8 cellular contexts compared by ENCODE assay signal in genomic region chr19:58498316-58499020, GRCh38. TPM values are rescaled to one million over a fixed set of nuclear protein-coding genes. Genes with fewer than 3 reads are reported as not detected.
A peak's percentile ranks its signal among the peaks of the same experiment; 100 is the strongest.
DNase-seq lines count a peak whose midpoint lies in the region; ATAC-seq, FAIRE-seq and TF ChIP-seq lines count a peak whose summit lies in the region.

No MANE protein-coding gene starts in this region.

- TF ChIP-seq POLR2A in HepG2 (IDR thresholded peaks at IDR 0.05; ENCODE audit: insufficient read depth in 1 of 2, low read depth in 2 of 2, low read length in 2 of 2) (no peak; a peak in 1 of 4 replicates), upper lobe of left lung (IDR thresholded peaks at IDR 0.05) (no peak)

- H3K4me3 ChIP-seq in astrocyte of the cerebellum (ENCODE audit: low read depth, low read length) (peak overlapping the region; percentile 58), HepG2 (replicated peaks in 1 of 3; ENCODE audit: insufficient read depth in 1 of 3, low read depth in 2 of 3, low read length in 3 of 3) (peak overlapping the region; percentile 58 to 87 (median 74)), upper lobe of left lung (peak overlapping the region; percentile 29 to 73 (median 62))

- H3K27ac ChIP-seq in HepG2 (ENCODE audit: extremely low read length, insufficient read depth, low read length) (peak overlapping the region; percentile 46), upper lobe of left lung (peak overlapping the region; percentile 42 to 90 (median 81))

- in situ Hi-C loops in astrocyte of the cerebellum (cut with HindIII; ENCODE audit: low sequenced_read_pairs), result no loop called here
- in situ Hi-C loops in HepG2 (cut with HindIII; ENCODE audit: extremely low pct_ligation_motif_present, low pct_unique_long_range_greater_than_20kb), result no loop called here

- TF ChIP-seq EP300 in HepG2 (IDR thresholded peaks at IDR 0.05; ENCODE audit: low read depth in 2 of 2, low read length in 2 of 2) (no peak), HepG2 (CRISPR knock-in tag; IDR thresholded peaks at IDR 0.05; ENCODE audit: borderline replicate concordance) (no peak), upper lobe of left lung (IDR thresholded peaks at IDR 0.05) (no peak)

- H3K9me3 Mint-ChIP-seq in activated T-cell treated with anti-CD3 and anti-CD28 coated beads, Interleukin-2, amount 50 U/mL, for 72 hours, result peaks cover 2 to 10% of the 10 kb centered on the region in 2 donors

- peaks cover 17% of the 10 kb centered on the region for H3K79me2 ChIP-seq in HepG2 (ENCODE audit: insufficient read depth, low read length)

- no peaks in the 10 kb centered on the region for H4K20me1 ChIP-seq in HepG2 (ENCODE audit: insufficient read depth, low read length)

- FAIRE-seq in HepG2 (lab: Jason Lieb, UNC), result no peak

- DNase-seq in activated T-cell treated with anti-CD3 and anti-CD28 coated beads, Interleukin-2, amount 50 U/mL, for 72 hours, result no peak
- DNase-seq in activated T-cell treated with anti-CD3 and anti-CD28 coated beads, Interleukin-2, amount 50 U/mL, for 48 hours, result no peak
- DNase-seq in astrocyte of the cerebellum (ENCODE audit: low read depth), result no peak
- DNase-seq in HepG2 (ENCODE audit: low spot score), result no peak
- DNase-seq in upper lobe of left lung, result no peak
- DNase-seq in superior temporal gyrus (ENCODE audit: extremely low spot score), result no peak
- no peak for DNase-seq in activated CD4-positive, alpha-beta T cell treated with anti-CD3 and anti-CD28 coated beads, Interleukin-2, amount 50 U/mL, for 48 hours

- peaks cover 37% of the 10 kb centered on the region for H3K4me1 ChIP-seq in HepG2 (ENCODE audit: insufficient read depth, low read length)
- peaks cover 18 to 27% (median 21%) of the 10 kb centered on the region in 4 donors for H3K4me1 ChIP-seq in upper lobe of left lung

- H3K4me3 Mint-ChIP-seq in activated T-cell treated with anti-CD3 and anti-CD28 coated beads, Interleukin-2, amount 50 U/mL, for 72 hours, result peak overlapping the region; percentile 79 to 100

- H3K27me3 ChIP-seq in HepG2 (ENCODE audit: control insufficient read depth in 1 of 2, insufficient read depth in 2 of 2, low read length in 2 of 2) (no peaks in the 10 kb centered on the region; a peak in 1 of 5 replicates), upper lobe of left lung (no peaks in the 10 kb centered on the region)

- intact Hi-C loops in HepG2 (cut with micrococcal nuclease; ENCODE audit: unreplicated experiment), result loop anchor here (2.0 kb wide), 1 partner anchor 20 kb away; the partner anchor contains the start of gene ZBTB45

- no peaks in the 10 kb centered on the region for H3K9me3 ChIP-seq in HepG2 (ENCODE audit: low read length)
- H3K9me3 ChIP-seq in upper lobe of left lung, result no peaks in the 10 kb centered on the region

- POLR2A ChIA-PET in HepG2 (lab: Yijun Ruan, JAX), result interaction anchor here (1.2 to 3.6 kb wide), 5 partner anchors 13 to 136 kb away, joined by 3 to 44 read pairs (median 6); partner anchors contain the start of genes RPS5, SLC27A5, ZBTB45 and ZNF497

- peak overlapping the region; percentile 70 for H3K9ac ChIP-seq in HepG2 (ENCODE audit: insufficient read depth, low read depth, low read length)

- peaks cover 3 to 7% of the 10 kb centered on the region in 2 donors for H3K36me3 Mint-ChIP-seq in activated T-cell treated with anti-CD3 and anti-CD28 coated beads, Interleukin-2, amount 50 U/mL, for 72 hours (ENCODE audit: insufficient read depth in 2 of 2)

- H3K4me2 ChIP-seq in HepG2 (ENCODE audit: low read depth, low read length), result peak overlapping the region; percentile 81

- ATAC-seq in activated T-cell treated with anti-CD3 and anti-CD28 coated beads, Interleukin-2, amount 50 U/mL, for 72 hours (replicated peaks in 1 of 2), result no peak
- ATAC-seq in HepG2 (peak; percentile 16), upper lobe of left lung (ENCODE audit: low FRiP score in 2 of 2) (peak in 1 of 2 donors; percentile 1), HG02623 (IDR thresholded peaks at IDR 0.05; ENCODE audit: unreplicated experiment) (no peak)

- TF ChIP-seq CTCF in astrocyte of the cerebellum (IDR thresholded peaks at IDR 0.05; ENCODE audit: low read depth, low read length, missing control alignments), result no peak
- TF ChIP-seq CTCF in HepG2 (CRISPR knock-in tag; IDR thresholded peaks at IDR 0.05), result no peak; the same call in 1 of the 2 replicates
- TF ChIP-seq CTCF in upper lobe of left lung (IDR thresholded peaks at IDR 0.05), result no peak

- TSS peak; percentile 79 for BruUV-seq in HepG2 (replicated peaks; lab: Mats Ljungman, UMichigan)

- no peaks in the 10 kb centered on the region for H3K27me3 Mint-ChIP-seq in activated T-cell treated with anti-CD3 and anti-CD28 coated beads, Interleukin-2, amount 50 U/mL, for 72 hours (ENCODE audit: low read depth)

- no peak overlapping the region for H3K27ac Mint-ChIP-seq in activated T-cell treated with anti-CD3 and anti-CD28 coated beads, Interleukin-2, amount 50 U/mL, for 72 hours

- WGBS in HepG2 (ENCODE audit: low lambda C conversion rate), result 43% methylated on average over 11 of the region's 22 CpGs
- WGBS in upper lobe of left lung, 2 donors, result 65 to 78% methylated on average over 9 to 22 of the region's 22 CpGs

- no peak for TF ChIP-seq RAD21 in HepG2 (CRISPR knock-in tag; IDR thresholded peaks at IDR 0.05)

- H3K36me3 ChIP-seq in HepG2 (replicated peaks in 1 of 2; ENCODE audit: control insufficient read depth in 1 of 2, insufficient read depth in 2 of 2, low read length in 2 of 2) (no peaks in the 10 kb centered on the region), upper lobe of left lung (no peaks in the 10 kb centered on the region)

- no peak overlapping the region for H2AFZ ChIP-seq in HepG2 (ENCODE audit: low read length)

- H3K4me1 Mint-ChIP-seq in activated T-cell treated with anti-CD3 and anti-CD28 coated beads, Interleukin-2, amount 50 U/mL, for 72 hours (ENCODE audit: low read depth), result peaks cover 27% of the 10 kb centered on the region

- CTCF ChIA-PET in HepG2 (lab: Yijun Ruan, JAX; ENCODE audit: low intra/inter-chr PET ratio, low total read pairs), result no interaction called here

RNA-seq across cellular contexts. Expression of gene SLC27A5, which starts 13.3 kb away (rescaled TPM):
- total RNA-seq in activated T-cell treated with anti-CD3 and anti-CD28 coated beads, Interleukin-2, amount 50 U/mL, for 72 hours, result 10 to 100 TPM; 12.8 to 17.7 TPM
- total RNA-seq in HepG2 (2016; rRNA removed; fragmentation: Illumina TruSeq; extraction: Trizol), result 40.2 and 41.2 TPM in 2 replicates
- total RNA-seq in HepG2 (2016; cell fraction: cytosol; rRNA removed; fragmentation: Illumina TruSeq; extraction: Trizol; ENCODE audit: low read depth), result 49.0 and 49.9 TPM in 2 replicates
- total RNA-seq in HepG2 (2016; cell fraction: insoluble cytoplasmic fraction; rRNA removed; fragmentation: Illumina TruSeq; extraction: Trizol), result 39.8 and 42.2 TPM in 2 replicates
- total RNA-seq in HepG2 (2016; cell fraction: membrane; rRNA removed; fragmentation: Illumina TruSeq; extraction: Trizol), result 59.4 and 64.1 TPM in 2 replicates
- 18.8 and 20.1 TPM in 2 replicates for total RNA-seq in HepG2 (2016; cell fraction: nucleus; rRNA removed; fragmentation: Illumina TruSeq; extraction: Trizol)
- 30.3 and 36.5 TPM in 2 replicates for polyA plus RNA-seq in HepG2 (2011; rRNA removed)
- 39.8 and 55.5 TPM in 2 replicates for polyA plus RNA-seq in HepG2 (2011; cell fraction: cytosol; rRNA removed)
- polyA plus RNA-seq in HepG2 (2011; cell fraction: nucleus; rRNA removed), result 39.1 and 43.9 TPM in 2 replicates
- 25.9 and 32.1 TPM in 2 replicates for polyA plus RNA-seq in HepG2 (2012)
- polyA plus RNA-seq in HepG2 (2016; cell fraction: cytosol; fragmentation: Illumina TruSeq; extraction: Trizol; ENCODE audit: low read depth), result 47.2 and 55.8 TPM in 2 replicates
- 36.1 and 36.3 TPM in 2 replicates for polyA plus RNA-seq in HepG2 (2016; cell fraction: insoluble cytoplasmic fraction; fragmentation: Illumina TruSeq; extraction: Trizol; ENCODE audit: low read depth)
- 47.0 and 55.2 TPM in 2 replicates for polyA plus RNA-seq in HepG2 (2016; cell fraction: membrane; fragmentation: Illumina TruSeq; extraction: Trizol; ENCODE audit: low read depth)
- 21.2 and 23.9 TPM in 2 replicates for polyA plus RNA-seq in HepG2 (2016; cell fraction: nucleus; fragmentation: Illumina TruSeq; extraction: Trizol; ENCODE audit: insufficient read depth, low read depth)
- polyA minus RNA-seq in HepG2 (2011; rRNA and poly(A)+ RNA removed; ENCODE audit: low replicate concordance), result 66.1 and 97.3 TPM in 2 replicates
- polyA minus RNA-seq in HepG2 (2011; cell fraction: cytosol; rRNA and poly(A)+ RNA removed), result 7.8 and 9.5 TPM in 2 replicates
- polyA minus RNA-seq in HepG2 (2011; cell fraction: nucleus; rRNA and poly(A)+ RNA removed), result 18.9 and 20.1 TPM in 2 replicates
- 10 to 100 TPM in 1 of 6 donors, 1 to 10 TPM in 5; 1.6 to 12.2 (median 6.9) TPM for total RNA-seq in upper lobe of left lung

RNA-seq across cellular contexts. Expression of gene ZBTB45, which starts 21.1 kb away (rescaled TPM):
- total RNA-seq in activated T-cell treated with anti-CD3 and anti-CD28 coated beads, Interleukin-2, amount 50 U/mL, for 72 hours, result 10 to 100 TPM; 10.8 to 12.1 TPM
- total RNA-seq in HepG2 (2016; rRNA removed; fragmentation: Illumina TruSeq; extraction: Trizol) (2.0 and 3.7 TPM in 2 replicates), upper lobe of left lung (10 to 100 TPM; 11.9 to 19.7 (median 15.0) TPM)
- total RNA-seq in HepG2 (2016; cell fraction: cytosol; rRNA removed; fragmentation: Illumina TruSeq; extraction: Trizol; ENCODE audit: low read depth), result 1.0 and 1.1 TPM in 2 replicates
- 1.9 and 3.8 TPM in 2 replicates for total RNA-seq in HepG2 (2016; cell fraction: insoluble cytoplasmic fraction; rRNA removed; fragmentation: Illumina TruSeq; extraction: Trizol)
- 2.8 TPM in 2 replicates for total RNA-seq in HepG2 (2016; cell fraction: membrane; rRNA removed; fragmentation: Illumina TruSeq; extraction: Trizol)
- 2.7 and 3.4 TPM in 2 replicates for total RNA-seq in HepG2 (2016; cell fraction: nucleus; rRNA removed; fragmentation: Illumina TruSeq; extraction: Trizol)
- 3.0 and 3.2 TPM in 2 replicates for polyA plus RNA-seq in HepG2 (2011; rRNA removed)
- polyA plus RNA-seq in HepG2 (2011; cell fraction: cytosol; rRNA removed), result 1.7 and 2.6 TPM in 2 replicates
- 10.2 and 12.2 TPM in 2 replicates for polyA plus RNA-seq in HepG2 (2011; cell fraction: nucleus; rRNA removed)
- polyA plus RNA-seq in HepG2 (2012), result 2.7 and 4.2 TPM in 2 replicates
- 0.78 and 0.83 TPM in 2 replicates for polyA plus RNA-seq in HepG2 (2016; cell fraction: cytosol; fragmentation: Illumina TruSeq; extraction: Trizol; ENCODE audit: low read depth)
- polyA plus RNA-seq in HepG2 (2016; cell fraction: insoluble cytoplasmic fraction; fragmentation: Illumina TruSeq; extraction: Trizol; ENCODE audit: low read depth), result 3.5 and 3.8 TPM in 2 replicates
- polyA plus RNA-seq in HepG2 (2016; cell fraction: membrane; fragmentation: Illumina TruSeq; extraction: Trizol; ENCODE audit: low read depth), result 2.0 and 2.4 TPM in 2 replicates
- 6.2 and 6.8 TPM in 2 replicates for polyA plus RNA-seq in HepG2 (2016; cell fraction: nucleus; fragmentation: Illumina TruSeq; extraction: Trizol; ENCODE audit: insufficient read depth, low read depth)
- polyA minus RNA-seq in HepG2 (2011; rRNA and poly(A)+ RNA removed; ENCODE audit: low replicate concordance), result 6.6 and 8.8 TPM in 2 replicates
- 2.9 and 3.8 TPM in 2 replicates for polyA minus RNA-seq in HepG2 (2011; cell fraction: cytosol; rRNA and poly(A)+ RNA removed)
- polyA minus RNA-seq in HepG2 (2011; cell fraction: nucleus; rRNA and poly(A)+ RNA removed), result 7.0 and 7.3 TPM in 2 replicates

RNA-seq across cellular contexts. Expression of gene ZNF446, which starts 22.3 kb away (rescaled TPM):
- 1 to 10 TPM; 8.5 TPM for total RNA-seq in activated T-cell treated with anti-CD3 and anti-CD28 coated beads, Interleukin-2, amount 50 U/mL, for 72 hours
- total RNA-seq in HepG2 (2016; rRNA removed; fragmentation: Illumina TruSeq; extraction: Trizol) (2.5 and 3.6 TPM in 2 replicates), upper lobe of left lung (10 to 100 TPM; 10.1 to 30.4 (median 14.4) TPM)
- 0.81 and 0.97 TPM in 2 replicates for total RNA-seq in HepG2 (2016; cell fraction: cytosol; rRNA removed; fragmentation: Illumina TruSeq; extraction: Trizol; ENCODE audit: low read depth)
- 2.5 and 3.8 TPM in 2 replicates for total RNA-seq in HepG2 (2016; cell fraction: insoluble cytoplasmic fraction; rRNA removed; fragmentation: Illumina TruSeq; extraction: Trizol)
- total RNA-seq in HepG2 (2016; cell fraction: membrane; rRNA removed; fragmentation: Illumina TruSeq; extraction: Trizol), result 2.1 and 2.7 TPM in 2 replicates
- total RNA-seq in HepG2 (2016; cell fraction: nucleus; rRNA removed; fragmentation: Illumina TruSeq; extraction: Trizol), result 3.2 and 3.9 TPM in 2 replicates
- 3.0 and 3.8 TPM in 2 replicates for polyA plus RNA-seq in HepG2 (2011; rRNA removed)
- polyA plus RNA-seq in HepG2 (2011; cell fraction: cytosol; rRNA removed), result 1.6 and 3.9 TPM in 2 replicates
- 9.0 and 9.4 TPM in 2 replicates for polyA plus RNA-seq in HepG2 (2011; cell fraction: nucleus; rRNA removed)
- 2.8 and 3.6 TPM in 2 replicates for polyA plus RNA-seq in HepG2 (2012)
- 0.83 and 0.97 TPM in 2 replicates for polyA plus RNA-seq in HepG2 (2016; cell fraction: cytosol; fragmentation: Illumina TruSeq; extraction: Trizol; ENCODE audit: low read depth)
- 2.7 and 3.2 TPM in 2 replicates for polyA plus RNA-seq in HepG2 (2016; cell fraction: insoluble cytoplasmic fraction; fragmentation: Illumina TruSeq; extraction: Trizol; ENCODE audit: low read depth)
- 1.7 TPM in 2 replicates for polyA plus RNA-seq in HepG2 (2016; cell fraction: membrane; fragmentation: Illumina TruSeq; extraction: Trizol; ENCODE audit: low read depth)
- 5.3 and 7.0 TPM in 2 replicates for polyA plus RNA-seq in HepG2 (2016; cell fraction: nucleus; fragmentation: Illumina TruSeq; extraction: Trizol; ENCODE audit: insufficient read depth, low read depth)
- 6.2 and 6.7 TPM in 2 replicates for polyA minus RNA-seq in HepG2 (2011; rRNA and poly(A)+ RNA removed; ENCODE audit: low replicate concordance)
- polyA minus RNA-seq in HepG2 (2011; cell fraction: cytosol; rRNA and poly(A)+ RNA removed), result 1.2 and 2.2 TPM in 2 replicates
- 5.5 and 6.0 TPM in 2 replicates for polyA minus RNA-seq in HepG2 (2011; cell fraction: nucleus; rRNA and poly(A)+ RNA removed)

RNA-seq across cellular contexts. Expression of gene ZNF324, which starts 31.6 kb away (rescaled TPM):
- total RNA-seq in activated T-cell treated with anti-CD3 and anti-CD28 coated beads, Interleukin-2, amount 50 U/mL, for 72 hours, result 1 to 10 TPM; 8.2 to 8.4 TPM
- total RNA-seq in HepG2 (2016; rRNA removed; fragmentation: Illumina TruSeq; extraction: Trizol) (4.0 and 4.7 TPM in 2 replicates), upper lobe of left lung (10 to 100 TPM; 10.8 to 39.8 (median 18.0) TPM)
- 0.30 and 1.2 TPM in 2 replicates for total RNA-seq in HepG2 (2016; cell fraction: cytosol; rRNA removed; fragmentation: Illumina TruSeq; extraction: Trizol; ENCODE audit: low read depth)
- total RNA-seq in HepG2 (2016; cell fraction: insoluble cytoplasmic fraction; rRNA removed; fragmentation: Illumina TruSeq; extraction: Trizol), result 4.0 and 5.4 TPM in 2 replicates
- total RNA-seq in HepG2 (2016; cell fraction: membrane; rRNA removed; fragmentation: Illumina TruSeq; extraction: Trizol), result 1.7 and 1.8 TPM in 2 replicates
- total RNA-seq in HepG2 (2016; cell fraction: nucleus; rRNA removed; fragmentation: Illumina TruSeq; extraction: Trizol), result 4.7 and 6.2 TPM in 2 replicates
- polyA plus RNA-seq in HepG2 (2011; rRNA removed), result 1.1 and 1.6 TPM in 2 replicates
- 1.5 and 1.6 TPM in 2 replicates for polyA plus RNA-seq in HepG2 (2011; cell fraction: cytosol; rRNA removed)
- polyA plus RNA-seq in HepG2 (2011; cell fraction: nucleus; rRNA removed), result 6.4 TPM in 2 replicates
- polyA plus RNA-seq in HepG2 (2012), result 1.8 and 2.3 TPM in 2 replicates
- 0.07 and 0.16 TPM in 2 replicates for polyA plus RNA-seq in HepG2 (2016; cell fraction: cytosol; fragmentation: Illumina TruSeq; extraction: Trizol; ENCODE audit: low read depth)
- 2.1 and 2.5 TPM in 2 replicates for polyA plus RNA-seq in HepG2 (2016; cell fraction: insoluble cytoplasmic fraction; fragmentation: Illumina TruSeq; extraction: Trizol; ENCODE audit: low read depth)
- 0.45 and 0.47 TPM in 2 replicates for polyA plus RNA-seq in HepG2 (2016; cell fraction: membrane; fragmentation: Illumina TruSeq; extraction: Trizol; ENCODE audit: low read depth)
- polyA plus RNA-seq in HepG2 (2016; cell fraction: nucleus; fragmentation: Illumina TruSeq; extraction: Trizol; ENCODE audit: insufficient read depth, low read depth), result 3.4 and 3.6 TPM in 2 replicates
- 10.2 and 18.5 TPM in 2 replicates for polyA minus RNA-seq in HepG2 (2011; rRNA and poly(A)+ RNA removed; ENCODE audit: low replicate concordance)
- 1.9 and 2.6 TPM in 2 replicates for polyA minus RNA-seq in HepG2 (2011; cell fraction: cytosol; rRNA and poly(A)+ RNA removed)
- 10.4 and 13.9 TPM in 2 replicates for polyA minus RNA-seq in HepG2 (2011; cell fraction: nucleus; rRNA and poly(A)+ RNA removed)

RNA-seq across cellular contexts. Expression of gene TRIM28, which starts 45.4 kb away (rescaled TPM):
- total RNA-seq in activated T-cell treated with anti-CD3 and anti-CD28 coated beads, Interleukin-2, amount 50 U/mL, for 72 hours, result 100 to 1,000 TPM; 351 to 473 TPM
- total RNA-seq in HepG2 (2016; rRNA removed; fragmentation: Illumina TruSeq; extraction: Trizol), result 302 and 361 TPM in 2 replicates
- 29.3 and 34.8 TPM in 2 replicates for total RNA-seq in HepG2 (2016; cell fraction: cytosol; rRNA removed; fragmentation: Illumina TruSeq; extraction: Trizol; ENCODE audit: low read depth)
- total RNA-seq in HepG2 (2016; cell fraction: insoluble cytoplasmic fraction; rRNA removed; fragmentation: Illumina TruSeq; extraction: Trizol), result 282 and 373 TPM in 2 replicates
- total RNA-seq in HepG2 (2016; cell fraction: membrane; rRNA removed; fragmentation: Illumina TruSeq; extraction: Trizol), result 118 and 119 TPM in 2 replicates
- 266 and 307 TPM in 2 replicates for total RNA-seq in HepG2 (2016; cell fraction: nucleus; rRNA removed; fragmentation: Illumina TruSeq; extraction: Trizol)
- 439 and 461 TPM in 2 replicates for polyA plus RNA-seq in HepG2 (2011; rRNA removed)
- polyA plus RNA-seq in HepG2 (2011; cell fraction: cytosol; rRNA removed), result 192 and 284 TPM in 2 replicates
- polyA plus RNA-seq in HepG2 (2011; cell fraction: nucleus; rRNA removed), result 913 and 1,149 TPM in 2 replicates
- polyA plus RNA-seq in HepG2 (2012), result 400 and 525 TPM in 2 replicates
- polyA plus RNA-seq in HepG2 (2016; cell fraction: cytosol; fragmentation: Illumina TruSeq; extraction: Trizol; ENCODE audit: low read depth), result 31.8 and 43.0 TPM in 2 replicates
- polyA plus RNA-seq in HepG2 (2016; cell fraction: insoluble cytoplasmic fraction; fragmentation: Illumina TruSeq; extraction: Trizol; ENCODE audit: low read depth), result 296 and 460 TPM in 2 replicates
- polyA plus RNA-seq in HepG2 (2016; cell fraction: membrane; fragmentation: Illumina TruSeq; extraction: Trizol; ENCODE audit: low read depth), result 94.7 and 105 TPM in 2 replicates
- 574 and 592 TPM in 2 replicates for polyA plus RNA-seq in HepG2 (2016; cell fraction: nucleus; fragmentation: Illumina TruSeq; extraction: Trizol; ENCODE audit: insufficient read depth, low read depth)
- 1,983 and 2,170 TPM in 2 replicates for polyA minus RNA-seq in HepG2 (2011; rRNA and poly(A)+ RNA removed; ENCODE audit: low replicate concordance)
- 465 and 488 TPM in 2 replicates for polyA minus RNA-seq in HepG2 (2011; cell fraction: cytosol; rRNA and poly(A)+ RNA removed)
- 351 and 419 TPM in 2 replicates for polyA minus RNA-seq in HepG2 (2011; cell fraction: nucleus; rRNA and poly(A)+ RNA removed)
- 100 to 1,000 TPM; 197 to 283 (median 213) TPM for total RNA-seq in upper lobe of left lung
